20 cellular contexts compared by ENCODE assay signal in genomic region chr6:105807905-105808304, GRCh38.
"Had no signal": no experiment of that assay in that cellular context is flagged by ENCODE, and none has a peak within 500 bp of the region (broad histone marks: within the 10 kb centered on the region; RNA-seq: fewer than 3 reads in every experiment).

No MANE protein-coding gene starts in this region.

- H3K27me3 ChIP-seq: stomach, thyroid gland, vagina had no signal

- DNase-seq: hypothalamus; left ventricle myocardium superior; lower lobe of right lung; naive thymus-derived CD8-positive, alpha-beta T cell; nephron progenitor cell; nucleus accumbens; posterior cingulate gyrus; psoas muscle; right cardiac atrium; sigmoid colon; stimulated activated CD4-positive, alpha-beta T cell treated with anti-CD3 and anti-CD28 coated beads, Interleukin-2, amount 100 ng/mL, for 24 hours; stimulated activated CD4-positive, alpha-beta T cell treated with anti-CD3 and anti-CD28 coated beads, Interleukin-4, amount 100 ng/mL, for 24 hours; stimulated activated naive CD4-positive, alpha-beta T cell treated with Interleukin-2 at 50 U/mL for 16 hours; stomach; thyroid gland; trophoblast cell had no signal

- ATAC-seq: left ventricle myocardium superior; lower lobe of right lung; naive thymus-derived CD8-positive, alpha-beta T cell; psoas muscle; right cardiac atrium; stimulated activated effector memory CD8-positive, alpha-beta T cell treated with anti-CD3 and anti-CD28 coated beads, Interleukin-12 subunit alpha, Interleukin-12 subunit beta, amount 100 ng/mL, for 72 hours had no signal

- H3K27ac Mint-ChIP-seq: naive thymus-derived CD8-positive, alpha-beta T cell; nephron progenitor cell; stimulated activated effector memory CD8-positive, alpha-beta T cell treated with anti-CD3 and anti-CD28 coated beads, Interleukin-12 subunit alpha, Interleukin-12 subunit beta, amount 100 ng/mL, for 72 hours had no signal

- H3K9me3 Mint-ChIP-seq: naive thymus-derived CD8-positive, alpha-beta T cell; stimulated activated effector memory CD8-positive, alpha-beta T cell treated with anti-CD3 and anti-CD28 coated beads, Interleukin-12 subunit alpha, Interleukin-12 subunit beta, amount 100 ng/mL, for 72 hours had no signal

- FAIRE-seq: frontal cortex, keratinocyte had no signal

- H3K4me3 ChIP-seq: lower lobe of right lung, psoas muscle, sigmoid colon, stomach, thyroid gland, vagina had no signal

- H3K27ac ChIP-seq: lower lobe of right lung, psoas muscle, sigmoid colon, thyroid gland, vagina had no signal

- H3K9me3 ChIP-seq: lower lobe of right lung, psoas muscle, sigmoid colon, stomach, thyroid gland, vagina had no signal

- H3K4me3 Mint-ChIP-seq: naive thymus-derived CD8-positive, alpha-beta T cell; nephron progenitor cell; stimulated activated effector memory CD8-positive, alpha-beta T cell treated with anti-CD3 and anti-CD28 coated beads, Interleukin-12 subunit alpha, Interleukin-12 subunit beta, amount 100 ng/mL, for 72 hours had no signal

- H3K36me3 Mint-ChIP-seq: naive thymus-derived CD8-positive, alpha-beta T cell had no signal

- H3K36me3 ChIP-seq: lower lobe of right lung, sigmoid colon, stomach, thyroid gland, vagina had no signal
